8 cellular contexts compared by ENCODE assay signal in the genomic region with DNA sequence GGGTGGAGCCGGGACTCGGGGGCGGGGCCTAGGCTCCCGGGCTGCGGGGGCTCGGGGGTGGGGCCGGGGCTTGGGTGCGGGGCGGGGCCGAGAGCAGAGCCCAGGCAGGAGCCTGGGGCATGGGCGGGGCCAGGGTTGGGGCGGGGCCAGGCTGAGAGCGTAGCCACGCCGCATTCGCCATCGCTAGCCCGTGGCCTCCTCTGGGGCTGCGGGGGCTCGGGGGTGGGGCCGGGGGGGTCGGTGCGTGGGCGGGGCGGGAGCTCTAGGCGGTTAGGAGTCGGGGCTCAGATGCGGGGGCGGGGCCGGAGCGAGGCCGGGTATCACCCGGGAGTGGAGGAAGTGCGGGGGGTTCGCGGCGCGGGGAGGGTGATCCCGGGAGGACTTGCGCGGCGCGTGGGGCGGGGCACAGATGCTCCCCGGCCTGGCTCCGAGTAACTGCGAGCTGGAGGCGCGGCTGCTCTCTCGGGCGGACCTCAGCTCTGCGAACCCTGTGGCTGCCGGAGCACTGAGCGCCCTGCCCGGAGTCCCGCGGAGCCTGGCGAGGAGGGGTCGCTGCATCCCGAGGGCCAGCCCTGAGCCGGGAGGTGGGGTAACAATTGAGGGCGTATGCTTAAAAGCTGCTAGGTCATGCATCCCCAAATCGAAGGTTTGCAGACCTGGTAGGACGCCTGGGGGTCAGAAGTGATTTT. TPM values are rescaled to one million over a fixed set of nuclear protein-coding genes. Genes with fewer than 3 reads are reported as not detected.
DNase-seq lines count a peak whose midpoint lies in the region; ATAC-seq and TF ChIP-seq lines count a peak whose summit lies in the region.

No MANE protein-coding gene starts in this region.

- H3K4me1 ChIP-seq in liver (ENCODE audit: control insufficient read depth in 4 of 4, insufficient read depth in 4 of 4, low read length in 3 of 4): peaks cover 10 to 37% (median 30%) of the 10 kb centered on the region in 4 donors

- H3K27me3 ChIP-seq in liver (ENCODE audit: control insufficient read depth in 4 of 4, insufficient read depth in 4 of 4, low read length in 3 of 4): no peaks in the 10 kb centered on the region

- WGBS in liver: 1% methylated on average over 64 of the region's 64 CpGs

- ATAC-seq in GM19395 (IDR thresholded peaks at IDR 0.05; ENCODE audit: unreplicated experiment) (peak; percentile 63), HG03521 (IDR thresholded peaks at IDR 0.05; ENCODE audit: unreplicated experiment) (peak; percentile 75)

- peaks cover 0 to 5% (median 1%) of the 10 kb centered on the region in 4 donors for H3K36me3 ChIP-seq in liver (ENCODE audit: control insufficient read depth in 4 of 4, insufficient read depth in 3 of 4, low read depth in 1 of 4, low read length in 3 of 4)

- DNase-seq in NCI-H748 treated with DMSO at 0.1 percent for 48 hours (lab: John Stamatoyannopoulos, UW) (peak; percentile 93), dermis blood vessel endothelial cell (peak; percentile 96)
- peak; percentile 94 to 95 for DNase-seq in activated CD4-positive, alpha-beta T cell treated with anti-CD3 and anti-CD28 coated beads, Interleukin-2, amount 50 U/mL, for 48 hours
- peak; percentile 92 to 95 for DNase-seq in stimulated activated CD4-positive, alpha-beta T cell treated with anti-CD3 and anti-CD28 coated beads, Interleukin-2, amount 100 ng/mL, for 48 hours

- TF ChIP-seq CTCF in C4-2B (conservative IDR thresholded peaks at IDR 0.05): no peak
- TF ChIP-seq CTCF in liver (IDR thresholded peaks at IDR 0.05; ENCODE audit: low read depth, low read length, missing input control): no peak

- H3K9me3 ChIP-seq in liver (ENCODE audit: control insufficient read depth in 4 of 4, low read length in 3 of 4): no peaks in the 10 kb centered on the region

- H3K4me3 ChIP-seq in liver (ENCODE audit: low read depth in 1 of 3, low read length in 3 of 3): peak overlapping the region; percentile 16 to 83 (median 37)

- TF ChIP-seq RAD21 in liver (IDR thresholded peaks at IDR 0.05): peak in 1 of 2 donors; percentile 6

- H3K27ac ChIP-seq in C4-2B (peak overlapping the region; percentile 97), liver (ENCODE audit: low read depth in 1 of 2, low read length in 2 of 2) (peak overlapping the region; percentile 16 to 63)

- peak overlapping the region; percentile 1 to 60 for H3K9ac ChIP-seq in liver (ENCODE audit: low read depth in 1 of 2, low read length in 2 of 2)

TF ChIP-seq in liver, 16 proteins besides CTCF, POLR2A, EP300 and RAD21:
- peak; percentile 76 to 79 for TF ChIP-seq EGR1 (IDR thresholded peaks at IDR 0.05; ENCODE audit: low read depth in 2 of 2)
- no peak for TF ChIP-seq YY1 (IDR thresholded peaks at IDR 0.05)
- no peak for TF ChIP-seq HNF4A (conservative IDR thresholded peaks at IDR 0.05)
- TF ChIP-seq HNF4G (IDR thresholded peaks at IDR 0.05): no peak
- TF ChIP-seq TAF1 (conservative IDR thresholded peaks at IDR 0.05): no peak
- peak in 1 of 2 donors; percentile 35 for TF ChIP-seq GABPA (IDR thresholded peaks at IDR 0.05 in 1 of 2, conservative IDR thresholded peaks at IDR 0.05 in 1 of 2)
- TF ChIP-seq, protein P1, sequence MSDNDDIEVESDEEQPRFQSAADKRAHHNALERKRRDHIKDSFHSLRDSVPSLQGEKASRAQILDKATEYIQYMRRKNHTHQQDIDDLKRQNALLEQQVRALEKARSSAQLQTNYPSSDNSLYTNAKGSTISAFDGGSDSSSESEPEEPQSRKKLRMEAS (IDR thresholded peaks at IDR 0.05): no peak
- no peak for TF ChIP-seq ZBTB33 (IDR thresholded peaks at IDR 0.05)
- TF ChIP-seq FOXA2 (IDR thresholded peaks at IDR 0.05): no peak
- no peak for TF ChIP-seq REST (IDR thresholded peaks at IDR 0.05)
- TF ChIP-seq FOXA1 (IDR thresholded peaks at IDR 0.05): no peak
- no peak for TF ChIP-seq JUND (IDR thresholded peaks at IDR 0.05)
- TF ChIP-seq NR2F2 (IDR thresholded peaks at IDR 0.05): no peak
- peak in 1 of 2 donors; percentile 27 for TF ChIP-seq RXRA (IDR thresholded peaks at IDR 0.05)
- peak; percentile 25 for TF ChIP-seq SP1 (IDR thresholded peaks at IDR 0.05)
- no peak for TF ChIP-seq ATF3 (IDR thresholded peaks at IDR 0.05)

RNA-seq across cellular contexts. Expression of gene ECI2, which starts 0.4 kb away (rescaled TPM):
- 80.7 and 92.1 TPM in 2 replicates for total RNA-seq in dermis blood vessel endothelial cell
- 100 to 1,000 TPM; 109 to 143 TPM for total RNA-seq in liver
- 100 to 1,000 TPM in 1 of 2 donors, 10 to 100 TPM in 1; 79.5 to 158 TPM for polyA plus RNA-seq in liver

RNA-seq across cellular contexts. Expression of gene FAM217A, which starts 56.9 kb away (rescaled TPM):
- not detected in 2 replicates for total RNA-seq in dermis blood vessel endothelial cell
- not detected for total RNA-seq in liver
- not detected for polyA plus RNA-seq in liver

Comparison
In these comparisons a context has a peak if more than half of its experiments do, and no peak if none do; other contexts are left out.
1. Peak in every context shown above with its lines: DNase-seq, ATAC-seq, H3K4me3 ChIP-seq and H3K27ac ChIP-seq.